Comparison of ENCODE assay signal across 10 cellular contexts in the genomic region with DNA sequence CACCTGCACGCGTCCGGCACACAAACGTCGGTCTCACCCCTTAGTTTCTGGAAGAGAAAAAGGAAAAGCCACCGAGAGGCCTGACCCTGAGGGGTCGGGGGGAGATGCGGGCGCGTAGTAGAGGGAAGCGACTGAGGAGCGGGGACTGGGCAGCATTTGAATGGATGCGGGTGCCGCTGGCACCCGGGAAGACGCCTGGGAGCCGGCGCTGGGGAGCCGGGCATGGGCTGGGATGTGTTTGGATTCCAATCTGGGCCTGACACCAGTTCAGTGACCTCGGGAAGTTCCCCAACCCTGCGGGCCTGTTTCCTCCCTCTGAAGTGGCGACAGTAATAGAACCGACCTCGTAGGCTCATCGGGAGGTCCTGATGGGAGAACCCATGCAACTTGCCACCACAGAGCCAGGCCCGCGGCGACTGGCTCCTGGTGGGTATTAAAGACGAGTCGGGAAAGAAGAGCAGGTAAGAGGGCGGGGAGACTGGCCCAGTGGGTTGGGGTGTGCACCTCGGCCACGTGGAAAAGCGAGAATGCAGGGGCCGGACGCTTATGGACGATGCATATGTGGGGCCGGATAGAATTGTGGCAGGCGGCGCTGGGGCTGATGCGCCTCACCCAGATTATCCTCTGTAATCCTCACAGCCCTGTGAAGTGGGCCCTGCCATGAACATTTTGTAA.
DNase-seq lines count a peak whose midpoint lies in the region; ATAC-seq, FAIRE-seq and TF ChIP-seq lines count a peak whose summit lies in the region.
"Had no signal": no experiment of that assay in that cellular context is flagged by ENCODE, and none has a peak within 500 bp of the region (broad histone marks: within the 10 kb centered on the region; RNA-seq: fewer than 3 reads in every experiment).

No MANE protein-coding gene starts in this region.

- H3K4me3 Mint-ChIP-seq in activated naive CD4-positive, alpha-beta T cell treated with anti-CD3 and anti-CD28 coated beads for 36 hours, result peak overlapping the region; percentile 55
- no peak overlapping the region for H3K4me3 Mint-ChIP-seq in activated naive CD4-positive, alpha-beta T cell treated with anti-CD3 and anti-CD28 coated beads, Interleukin-2, amount 10 ng/mL, durations not matched to agents 7 days and 5 days
- peak overlapping the region; percentile 88 for H3K4me3 Mint-ChIP-seq in chondrocyte (ENCODE audit: unreplicated experiment)

- no peak overlapping the region for H3K27ac Mint-ChIP-seq in activated naive CD4-positive, alpha-beta T cell treated with anti-CD3 and anti-CD28 coated beads for 36 hours
- no peak overlapping the region for H3K27ac Mint-ChIP-seq in activated naive CD4-positive, alpha-beta T cell treated with anti-CD3 and anti-CD28 coated beads, Interleukin-2, amount 10 ng/mL, durations not matched to agents 7 days and 5 days
- H3K27ac Mint-ChIP-seq in chondrocyte (ENCODE audit: unreplicated experiment), result no peak overlapping the region

- no peaks in the 10 kb centered on the region for H3K79me2 ChIP-seq in mesendoderm (ENCODE audit: control insufficient read depth, insufficient read depth, low read length)

- peak overlapping the region; percentile 49 for H3K4me2 ChIP-seq in mesendoderm (ENCODE audit: low read length)

- no peak for TF ChIP-seq CTCF in chondrocyte (IDR thresholded peaks at IDR 0.05)

- CTCF ChIA-PET in activated naive CD4-positive, alpha-beta T cell treated with anti-CD3 and anti-CD28 coated beads for 36 hours (lab: Charles Lee), result no interaction called here
- CTCF ChIA-PET in activated naive CD4-positive, alpha-beta T cell treated with anti-CD3 and anti-CD28 coated beads, Interleukin-2, amount 10 ng/mL, durations not matched to agents 7 days and 5 days (lab: Charles Lee), result no interaction called here

- no peak for DNase-seq in activated naive CD4-positive, alpha-beta T cell treated with anti-CD3 and anti-CD28 coated beads for 36 hours
- no peak for DNase-seq in activated naive CD4-positive, alpha-beta T cell treated with anti-CD3 and anti-CD28 coated beads, Interleukin-2, amount 10 ng/mL, durations not matched to agents 7 days and 5 days
- no peak for DNase-seq in chondrocyte (ENCODE audit: low spot score)
- peak; percentile 59 for DNase-seq in mesendoderm
- DNase-seq in urothelium cell line (ENCODE audit: low spot score), result no peak
- no peak for DNase-seq in T-helper 1 cell
- DNase-seq: activated CD4-positive, alpha-beta T cell treated with anti-CD3 and anti-CD28 coated beads for 1 hour; kidney had no signal

- peak overlapping the region; percentile 30 for H4K8ac ChIP-seq in mesendoderm (ENCODE audit: low read depth, low read length)

- peaks cover 4% of the 10 kb centered on the region for H3K4me1 Mint-ChIP-seq in activated naive CD4-positive, alpha-beta T cell treated with anti-CD3 and anti-CD28 coated beads for 36 hours (ENCODE audit: low read depth)
- H3K4me1 Mint-ChIP-seq in activated naive CD4-positive, alpha-beta T cell treated with anti-CD3 and anti-CD28 coated beads, Interleukin-2, amount 10 ng/mL, durations not matched to agents 7 days and 5 days, result peaks cover 8% of the 10 kb centered on the region
- peaks cover 10% of the 10 kb centered on the region for H3K4me1 Mint-ChIP-seq in chondrocyte (ENCODE audit: low read depth)

- peak overlapping the region; percentile 2 for H3K4ac ChIP-seq in mesendoderm (ENCODE audit: low read depth, low read length)

- H3K23ac ChIP-seq in mesendoderm (ENCODE audit: low read length), result no peak overlapping the region

- no peak overlapping the region for H2AK5ac ChIP-seq in mesendoderm (ENCODE audit: low read length)

- H3K4me3 ChIP-seq in mesendoderm (ENCODE audit: low read length), result no peak overlapping the region

- FAIRE-seq in urothelium cell line (lab: Jason Lieb, UNC), result peak; percentile 48
- FAIRE-seq: kidney had no signal

- peak overlapping the region; percentile 13 for H3K18ac ChIP-seq in mesendoderm (ENCODE audit: low read length)

- H3K27me3 ChIP-seq in mesendoderm (ENCODE audit: insufficient read depth, low read length, poor library complexity), result no peaks in the 10 kb centered on the region

- peaks cover 4% of the 10 kb centered on the region for H3K4me1 ChIP-seq in mesendoderm (ENCODE audit: control insufficient read depth, low read depth, low read length)

- no CpG with 5 or more reads among the region's 41 CpGs for WGBS in mesendoderm (ENCODE audit: extremely low coverage, insufficient coverage, low lambda C conversion rate)

- H3K9ac ChIP-seq in mesendoderm (ENCODE audit: low read length), result peak overlapping the region; percentile 73

- H3K79me1 ChIP-seq in mesendoderm (ENCODE audit: low read length), result no peaks in the 10 kb centered on the region

- peaks cover 43% of the 10 kb centered on the region for H3K27me3 Mint-ChIP-seq in activated naive CD4-positive, alpha-beta T cell treated with anti-CD3 and anti-CD28 coated beads for 36 hours (ENCODE audit: low read depth)
- peaks cover 85% of the 10 kb centered on the region for H3K27me3 Mint-ChIP-seq in activated naive CD4-positive, alpha-beta T cell treated with anti-CD3 and anti-CD28 coated beads, Interleukin-2, amount 10 ng/mL, durations not matched to agents 7 days and 5 days
- no peaks in the 10 kb centered on the region for H3K27me3 Mint-ChIP-seq in chondrocyte (ENCODE audit: low read depth)

- H4K5ac ChIP-seq in mesendoderm (ENCODE audit: low read length), result no peak overlapping the region

- peak overlapping the region; percentile 79 for H2BK5ac ChIP-seq in mesendoderm (ENCODE audit: low read length)

- peak overlapping the region; percentile 19 for H2BK120ac ChIP-seq in mesendoderm (ENCODE audit: low read depth, low read length)

- intact Hi-C loops in activated naive CD4-positive, alpha-beta T cell treated with anti-CD3 and anti-CD28 coated beads for 36 hours (cut with micrococcal nuclease), result no loop called here

- no peaks in the 10 kb centered on the region for H3K36me3 Mint-ChIP-seq in activated naive CD4-positive, alpha-beta T cell treated with anti-CD3 and anti-CD28 coated beads for 36 hours (ENCODE audit: low read depth)
- H3K36me3 Mint-ChIP-seq in activated naive CD4-positive, alpha-beta T cell treated with anti-CD3 and anti-CD28 coated beads, Interleukin-2, amount 10 ng/mL, durations not matched to agents 7 days and 5 days, result no peaks in the 10 kb centered on the region
- no peaks in the 10 kb centered on the region for H3K36me3 Mint-ChIP-seq in chondrocyte (ENCODE audit: low read depth)

- peak overlapping the region; percentile 2 for H3K27ac ChIP-seq in mesendoderm (ENCODE audit: low read depth, low read length)

- no peaks in the 10 kb centered on the region for H3K9me3 Mint-ChIP-seq in activated naive CD4-positive, alpha-beta T cell treated with anti-CD3 and anti-CD28 coated beads for 36 hours
- no peaks in the 10 kb centered on the region for H3K9me3 Mint-ChIP-seq in activated naive CD4-positive, alpha-beta T cell treated with anti-CD3 and anti-CD28 coated beads, Interleukin-2, amount 10 ng/mL, durations not matched to agents 7 days and 5 days
- no peaks in the 10 kb centered on the region for H3K9me3 Mint-ChIP-seq in chondrocyte (ENCODE audit: low read depth)

- no peak overlapping the region for H2BK15ac ChIP-seq in mesendoderm (replicated peaks; ENCODE audit: low read depth)

- ATAC-seq in HG02610 (IDR thresholded peaks at IDR 0.05; ENCODE audit: unreplicated experiment), result no peak
- ATAC-seq in GM18519 (IDR thresholded peaks at IDR 0.05; ENCODE audit: low FRiP score, unreplicated experiment), result no peak

- peak overlapping the region; percentile 94 for H3K56ac ChIP-seq in mesendoderm (ENCODE audit: low read length)

- no peaks in the 10 kb centered on the region for H3K36me3 ChIP-seq in mesendoderm (ENCODE audit: control insufficient read depth, insufficient read depth, low read length)
